In the genomic region with DNA sequence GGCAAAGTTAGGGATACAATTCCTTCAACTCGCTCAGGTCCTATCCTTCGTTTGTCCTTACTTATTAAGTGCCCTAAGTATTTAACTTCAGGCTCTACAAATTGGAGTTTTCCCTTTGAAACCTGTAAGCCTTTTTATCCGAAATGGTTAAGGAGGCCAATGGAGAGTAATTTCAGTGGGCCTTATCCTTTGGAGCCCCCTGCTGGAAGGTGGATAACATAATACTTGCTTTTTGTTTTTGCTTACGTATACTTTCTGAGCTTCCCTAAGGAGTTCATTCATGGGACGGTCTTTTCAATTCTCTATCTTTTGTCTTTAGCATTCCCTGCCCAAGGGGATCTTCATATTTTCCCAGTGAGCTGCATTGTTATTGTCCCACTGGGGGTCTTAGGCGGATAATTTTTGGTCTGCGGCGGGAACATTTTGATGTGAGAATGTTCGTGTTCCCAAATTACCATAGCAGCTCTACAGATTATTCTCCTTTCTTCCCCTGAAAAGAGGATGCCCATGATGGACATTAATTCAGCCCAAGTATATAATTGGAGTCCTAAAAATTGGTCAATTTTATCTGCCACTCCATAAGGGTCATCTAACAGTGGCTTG, we compare ENCODE assay signal across 8 cellular contexts. TPM values are rescaled to one million over a fixed set of nuclear protein-coding genes. Genes with fewer than 3 reads are reported as not detected.
A peak's percentile ranks its signal among the peaks of the same experiment; 100 is the strongest.
DNase-seq lines count a peak whose midpoint lies in the region; ATAC-seq, FAIRE-seq and TF ChIP-seq lines count a peak whose summit lies in the region.

No MANE protein-coding gene starts in this region.

- TF ChIP-seq CTCF in OCI-LY1 (IDR thresholded peaks at IDR 0.05; ENCODE audit: low read length) (peak; percentile 72), breast epithelium (IDR thresholded peaks at IDR 0.05) (peak; percentile 23 to 36 (median 23)), kidney (IDR thresholded peaks at IDR 0.05; ENCODE audit: borderline replicate concordance, extremely low read depth, insufficient read depth) (peak; percentile 66)

- H3K36me3 ChIP-seq in OCI-LY1 (ENCODE audit: insufficient read depth, low read length) (no peaks in the 10 kb centered on the region), breast epithelium (no peaks in the 10 kb centered on the region), kidney (ENCODE audit: control insufficient read depth in 1 of 2, insufficient read depth in 2 of 2, low read length in 2 of 2) (no peaks in the 10 kb centered on the region)

- H3K9me2 ChIP-seq in OCI-LY1 (ENCODE audit: low read depth, low read length): no peaks in the 10 kb centered on the region

- peak; percentile 70 for FAIRE-seq in kidney (lab: Jason Lieb, UNC)

- peak; percentile 60 for ATAC-seq in GM21576 (IDR thresholded peaks at IDR 0.05; ENCODE audit: unreplicated experiment)

- no peaks in the 10 kb centered on the region for H3F3A ChIP-seq in OCI-LY1 (ENCODE audit: insufficient read depth, low read length)

- intact Hi-C loops in breast epithelium (cut with DNase I; ENCODE audit: low total_unique reads) (no loop called here), kidney (cut with DNase I) (no loop called here)

- H3K9ac ChIP-seq in OCI-LY1 (ENCODE audit: low read length) (no peak overlapping the region), kidney (ENCODE audit: low read length in 2 of 2) (no peak overlapping the region)

- no peaks in the 10 kb centered on the region for H3K79me2 ChIP-seq in OCI-LY1 (ENCODE audit: insufficient read depth, low read length)

- H3K4me1 ChIP-seq in OCI-LY1 (ENCODE audit: insufficient read depth, low read length, severe bottlenecking): no peaks in the 10 kb centered on the region
- no peaks in the 10 kb centered on the region for H3K4me1 ChIP-seq in breast epithelium
- H3K4me1 ChIP-seq in kidney (ENCODE audit: control insufficient read depth in 1 of 2, insufficient read depth in 1 of 2, low read depth in 1 of 2, low read length in 2 of 2): no peaks in the 10 kb centered on the region

- no peak overlapping the region for H3K4me2 ChIP-seq in OCI-LY1 (ENCODE audit: low read length)

- H4K20me1 ChIP-seq in OCI-LY1 (ENCODE audit: insufficient read depth, low read length): no peaks in the 10 kb centered on the region

- H2AFZ ChIP-seq in OCI-LY1 (ENCODE audit: low read length): no peak overlapping the region

- DNase-seq in CD1c-positive myeloid dendritic cell (ENCODE audit: extremely low spot score): peak; percentile 51
- DNase-seq in breast epithelium (ENCODE audit: low spot score in 2 of 2): no peak
- no peak for DNase-seq in kidney
- DNase-seq in substantia nigra (lab: John Stamatoyannopoulos, UW): peak in 26 of 49 donors; percentile 1 to 67 (median 16)
- no peak for DNase-seq in NCI-H345 treated with DMSO at 0.1 percent for 48 hours (lab: John Stamatoyannopoulos, UW; ENCODE audit: unreplicated experiment)
- no peak for DNase-seq in NCI-H774 (lab: John Stamatoyannopoulos, UW)

- TF ChIP-seq POLR2A in breast epithelium (IDR thresholded peaks at IDR 0.05): no peak

- H3K4me3 ChIP-seq in OCI-LY1 (ENCODE audit: low read depth, low read length, poor library complexity, severe bottlenecking) (no peak overlapping the region), breast epithelium (no peak overlapping the region), kidney (ENCODE audit: low read length in 2 of 2) (no peak overlapping the region)

- H3K9me3 ChIP-seq in OCI-LY1 (ENCODE audit: low read length) (peaks cover 9% of the 10 kb centered on the region; the same call in 1 of the 2 replicates), breast epithelium (peaks cover 23 to 40% of the 10 kb centered on the region in 2 donors), kidney (ENCODE audit: control insufficient read depth in 1 of 2, low read length in 2 of 2) (peaks cover 5 to 15% of the 10 kb centered on the region in 2 donors)

- no peak overlapping the region for H3K27ac ChIP-seq in OCI-LY1 (ENCODE audit: low read depth, low read length, poor library complexity, severe bottlenecking)
- H3K27ac ChIP-seq in breast epithelium: no peak overlapping the region
- H3K27ac ChIP-seq in kidney (ENCODE audit: low read depth in 2 of 2, low read length in 2 of 2): no peak overlapping the region
- H3K27ac ChIP-seq in substantia nigra (ENCODE audit: low read depth, low read length, poor library complexity, severe bottlenecking): no peak overlapping the region

- H3K27me3 ChIP-seq in OCI-LY1 (ENCODE audit: insufficient read depth, low read length) (no peaks in the 10 kb centered on the region), breast epithelium (no peaks in the 10 kb centered on the region)

RNA-seq across cellular contexts. Expression of gene TRAPPC8, which starts 34.4 kb away (rescaled TPM):
- total RNA-seq in breast epithelium: 10 to 100 TPM; 39.8 to 75.2 (median 49.8) TPM
- 44.6 TPM for total RNA-seq in kidney
- polyA plus RNA-seq in kidney (ENCODE audit: insufficient read depth, low read depth, low replicate concordance): 28.7 TPM

RNA-seq across cellular contexts. Expression of gene RNF125, which starts 41.3 kb away (rescaled TPM):
- total RNA-seq in breast epithelium (1 to 10 TPM; 4.5 to 9.3 (median 7.2) TPM), kidney (6.0 TPM)
- 0.62 TPM for polyA plus RNA-seq in kidney (ENCODE audit: insufficient read depth, low read depth, low replicate concordance)

Comparison
In these comparisons a context has a peak if more than half of its experiments do, and no peak if none do; other contexts are left out.
1. DNase-seq: peak in CD1c-positive myeloid dendritic cell (single experiment) and substantia nigra (26 of 49); none in breast epithelium (0 of 2), kidney (single experiment), NCI-H345 treated with DMSO at 0.1 percent for 48 hours (single experiment) and NCI-H774 (single experiment).
2. Peak in every context shown above with its lines, with median percentiles within 50 percentile points of each other: CTCF ChIP-seq.